ENCODE assay signal across 17 cellular contexts in genomic region chr21:37575536-37576083, GRCh38.
DNase-seq lines count a peak whose midpoint lies in the region; ATAC-seq and TF ChIP-seq lines count a peak whose summit lies in the region.
"Had no signal": no experiment of that assay in that cellular context is flagged by ENCODE, and none has a peak within 500 bp of the region (broad histone marks: within the 10 kb centered on the region; RNA-seq: fewer than 3 reads in every experiment).

No MANE protein-coding gene starts in this region.

- CTCF ChIA-PET in activated naive CD4-positive, alpha-beta T cell treated with anti-CD3 and anti-CD28 coated beads for 36 hours (lab: Charles Lee): interaction anchor here (1.0 kb wide), 1 partner anchor 21 kb away, joined by 3 read pairs; no protein-coding TSS in a partner anchor

- peaks cover 15% of the 10 kb centered on the region for H3K4me1 ChIP-seq in SJCRH30
- H3K4me1 ChIP-seq: Peyer's patch had no signal

- no peaks in the 10 kb centered on the region for H3K27me3 Mint-ChIP-seq in activated naive CD4-positive, alpha-beta T cell treated with anti-CD3 and anti-CD28 coated beads, Interleukin-2, amount 50 U/mL, for 24 hours
- peaks cover 2% of the 10 kb centered on the region for H3K27me3 Mint-ChIP-seq in activated naive CD4-positive, alpha-beta T cell treated with anti-CD3 and anti-CD28 coated beads for 36 hours (ENCODE audit: low read depth)
- no peaks in the 10 kb centered on the region for H3K27me3 Mint-ChIP-seq in glutamatergic neuron (ENCODE audit: unreplicated experiment)

- intact Hi-C loops in activated naive CD4-positive, alpha-beta T cell treated with anti-CD3 and anti-CD28 coated beads for 36 hours (cut with micrococcal nuclease): no loop called here

- no peak overlapping the region for H3K4me3 Mint-ChIP-seq in activated naive CD4-positive, alpha-beta T cell treated with anti-CD3 and anti-CD28 coated beads, Interleukin-2, amount 50 U/mL, for 24 hours
- no peak overlapping the region for H3K4me3 Mint-ChIP-seq in activated naive CD4-positive, alpha-beta T cell treated with anti-CD3 and anti-CD28 coated beads for 36 hours
- H3K4me3 Mint-ChIP-seq in glutamatergic neuron (ENCODE audit: unreplicated experiment): no peak overlapping the region

- no peak for TF ChIP-seq CTCF in glutamatergic neuron (IDR thresholded peaks at IDR 0.05; ENCODE audit: partially characterized antibody, unreplicated experiment)

- no peak for DNase-seq in activated naive CD4-positive, alpha-beta T cell treated with anti-CD3 and anti-CD28 coated beads for 36 hours
- DNase-seq in SJCRH30 (peak; percentile 13 to 29), mesenteric fat pad (ENCODE audit: low spot score) (peak; percentile 64), DMS79 (lab: John Stamatoyannopoulos, UW) (no peak), SKM-1 (lab: John Stamatoyannopoulos, UW; ENCODE audit: unreplicated experiment) (no peak), glutamatergic neuron (no peak)
- DNase-seq: 8988T, KG1, NCI-H1092 treated with DMSO at 0.1 percent for 48 hours, NCI-H146, NCI-H2029, NCI-H345, NCI-H526, Peyer's patch had no signal

- H3K36me3 ChIP-seq in SJCRH30: no peaks in the 10 kb centered on the region
- H3K36me3 ChIP-seq: Peyer's patch had no signal

- no peak for ATAC-seq in HG03469 (IDR thresholded peaks at IDR 0.05; ENCODE audit: unreplicated experiment)

- no peaks in the 10 kb centered on the region for H3K4me1 Mint-ChIP-seq in activated naive CD4-positive, alpha-beta T cell treated with anti-CD3 and anti-CD28 coated beads, Interleukin-2, amount 50 U/mL, for 24 hours
- H3K4me1 Mint-ChIP-seq in activated naive CD4-positive, alpha-beta T cell treated with anti-CD3 and anti-CD28 coated beads for 36 hours (ENCODE audit: low read depth): no peaks in the 10 kb centered on the region
- no peaks in the 10 kb centered on the region for H3K4me1 Mint-ChIP-seq in glutamatergic neuron (ENCODE audit: low read depth, unreplicated experiment)

- H3K27me3 ChIP-seq in SJCRH30: no peaks in the 10 kb centered on the region
- H3K27me3 ChIP-seq: Peyer's patch had no signal

- H3K9me3 ChIP-seq in SJCRH30 (replicated peaks): peaks cover 21% of the 10 kb centered on the region

- H3K27ac Mint-ChIP-seq in activated naive CD4-positive, alpha-beta T cell treated with anti-CD3 and anti-CD28 coated beads, Interleukin-2, amount 50 U/mL, for 24 hours: peak overlapping the region; percentile 46
- H3K27ac Mint-ChIP-seq in activated naive CD4-positive, alpha-beta T cell treated with anti-CD3 and anti-CD28 coated beads for 36 hours: no peak overlapping the region
- no peak overlapping the region for H3K27ac Mint-ChIP-seq in glutamatergic neuron (ENCODE audit: unreplicated experiment)

- peaks cover 1% of the 10 kb centered on the region for H3K36me3 Mint-ChIP-seq in activated naive CD4-positive, alpha-beta T cell treated with anti-CD3 and anti-CD28 coated beads, Interleukin-2, amount 50 U/mL, for 24 hours
- no peaks in the 10 kb centered on the region for H3K36me3 Mint-ChIP-seq in activated naive CD4-positive, alpha-beta T cell treated with anti-CD3 and anti-CD28 coated beads for 36 hours (ENCODE audit: low read depth)
- H3K36me3 Mint-ChIP-seq in glutamatergic neuron (ENCODE audit: unreplicated experiment): no peaks in the 10 kb centered on the region

- H3K27ac ChIP-seq in SJCRH30: no peak overlapping the region
- H3K27ac ChIP-seq: C4-2B, Peyer's patch had no signal

- H3K4me3 ChIP-seq in SJCRH30: peak overlapping the region; percentile 11; the same call in 1 of the 2 replicates
- H3K4me3 ChIP-seq: Peyer's patch had no signal

- H3K9me3 Mint-ChIP-seq in activated naive CD4-positive, alpha-beta T cell treated with anti-CD3 and anti-CD28 coated beads, Interleukin-2, amount 50 U/mL, for 24 hours: peaks cover 6% of the 10 kb centered on the region
- H3K9me3 Mint-ChIP-seq in activated naive CD4-positive, alpha-beta T cell treated with anti-CD3 and anti-CD28 coated beads for 36 hours: peaks cover 14% of the 10 kb centered on the region
- peaks cover 2% of the 10 kb centered on the region for H3K9me3 Mint-ChIP-seq in glutamatergic neuron (ENCODE audit: unreplicated experiment)

Comparison
In these comparisons a context has a peak if more than half of its experiments do, and no peak if none do; other contexts are left out.
1. DNase-seq: peak in SJCRH30 (2 of 2) and mesenteric fat pad (single experiment); none in activated naive CD4-positive, alpha-beta T cell treated with anti-CD3 and anti-CD28 coated beads for 36 hours (single experiment), DMS79 (single experiment), SKM-1 (single experiment) and glutamatergic neuron (single experiment).